In the genomic region with DNA sequence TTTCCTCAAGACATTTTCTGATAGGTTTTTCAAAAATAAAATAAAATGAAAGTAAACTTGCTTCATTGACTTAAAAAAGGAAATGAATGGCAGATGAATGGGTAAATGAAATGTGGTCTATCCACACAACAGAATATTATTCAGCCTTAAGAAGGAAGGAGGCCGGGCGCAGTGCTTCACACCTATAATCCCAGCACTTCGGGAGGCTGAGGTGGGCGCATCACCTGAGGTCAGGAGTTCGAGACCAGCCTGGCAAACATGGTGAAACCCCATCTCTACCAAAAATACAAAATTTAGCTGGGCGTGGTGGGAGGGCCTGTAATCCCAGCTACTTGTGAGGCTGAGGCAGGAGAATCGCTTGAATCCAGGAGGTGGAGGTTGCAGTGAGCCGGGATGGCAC, we compare ENCODE assay signal across 10 cellular contexts. TPM values are rescaled to one million over a fixed set of nuclear protein-coding genes. Genes with fewer than 3 reads are reported as not detected.
"Had no signal": no experiment of that assay in that cellular context is flagged by ENCODE, and none has a peak within 500 bp of the region (broad histone marks: within the 10 kb centered on the region; RNA-seq: fewer than 3 reads in every experiment).

No MANE protein-coding gene starts in this region.

RNA-seq across cellular contexts. Expression of a gene that starts 3.7 kb away (rescaled TPM):
- total RNA-seq: endothelial cell of umbilical vein, epithelial cell of proximal tubule, fibroblast of villous mesenchyme, foreskin keratinocyte, hepatocyte, kidney epithelial cell, mesothelial cell of epicardium, myocyte had no signal
- polyA plus RNA-seq: endothelial cell of umbilical vein, fibroblast of lung, foreskin keratinocyte, hepatocyte, immature natural killer cell had no signal
